In genomic region chr2:145380436-145381017, GRCh38 we compare ENCODE assay signal across 15 cellular contexts.
DNase-seq lines count a peak whose midpoint lies in the region; ATAC-seq and TF ChIP-seq lines count a peak whose summit lies in the region.
"Had no signal": no experiment of that assay in that cellular context is flagged by ENCODE, and none has a peak within 500 bp of the region (broad histone marks: within the 10 kb centered on the region; RNA-seq: fewer than 3 reads in every experiment).

No MANE protein-coding gene starts in this region.

- H3K4me1 ChIP-seq in SJCRH30 = peaks cover 27% of the 10 kb centered on the region
- H3K4me1 ChIP-seq: BLaER1 treated with 17β-estradiol and CSF1 and Interleukin-3, amounts not matched to agents 10 nM and 100 nM; Peyer's patch had no signal

- intact Hi-C loops in Right ventricle myocardium inferior (cut with DNase I) = no loop called here

- H3K9me3 ChIP-seq in SJCRH30 (replicated peaks) = no peaks in the 10 kb centered on the region
- H3K9me3 ChIP-seq: ovary, Peyer's patch, tibial nerve had no signal

- H3K4me3 ChIP-seq in SJCRH30 (peak overlapping the region; percentile 25), foreskin fibroblast (ENCODE audit: low read depth in 1 of 2, low read length in 2 of 2) (no peak overlapping the region)
- H3K4me3 ChIP-seq: BLaER1 treated with 17β-estradiol and CSF1 and Interleukin-3, amounts not matched to agents 10 nM and 100 nM; dorsolateral prefrontal cortex; ovary; Peyer's patch; tibial nerve had no signal

- peak overlapping the region; percentile 97 for H3K27ac ChIP-seq in SJCRH30
- H3K27ac ChIP-seq: BLaER1 treated with 17β-estradiol and CSF1 and Interleukin-3, amounts not matched to agents 10 nM and 100 nM; dorsolateral prefrontal cortex; ovary; Peyer's patch had no signal

- DNase-seq in A172 (ENCODE audit: low spot score) = peak; percentile 83
- DNase-seq in HCEC 1CT = peak; percentile 80
- DNase-seq in SJCRH30 = peak; percentile 92 to 99
- DNase-seq in foreskin fibroblast = peak; percentile 78 to 89
- DNase-seq in stimulated activated CD4-positive, alpha-beta T cell treated with anti-CD3 and anti-CD28 coated beads, Interleukin-15, amount 100 ng/mL, for 24 hours = no peak
- no peak for DNase-seq in Right ventricle myocardium inferior (ENCODE audit: missing footprints)
- DNase-seq: activated gamma-delta T cell treated with Interleukin-2 at 50 U/mL for 16 hours, dorsolateral prefrontal cortex, ovary, Peyer's patch had no signal

- no peaks in the 10 kb centered on the region for H3K36me3 ChIP-seq in SJCRH30
- H3K36me3 ChIP-seq: BLaER1 treated with 17β-estradiol and CSF1 and Interleukin-3, amounts not matched to agents 10 nM and 100 nM; ovary; Peyer's patch; tibial nerve had no signal

- ATAC-seq in Right ventricle myocardium inferior = no peak
- no peak for ATAC-seq in GM19351 (IDR thresholded peaks at IDR 0.05; ENCODE audit: unreplicated experiment)
- no peak for ATAC-seq in GM21423 (IDR thresholded peaks at IDR 0.05; ENCODE audit: unreplicated experiment)
- ATAC-seq: WTC11 had no signal

- no peak for TF ChIP-seq CTCF in foreskin fibroblast (IDR thresholded peaks at IDR 0.05; ENCODE audit: low read depth, low read length)

- no peaks in the 10 kb centered on the region for H3K27me3 ChIP-seq in SJCRH30
- H3K27me3 ChIP-seq: BLaER1 treated with 17β-estradiol and CSF1 and Interleukin-3, amounts not matched to agents 10 nM and 100 nM; dorsolateral prefrontal cortex; ovary; Peyer's patch; tibial nerve had no signal

Comparison
In these comparisons a context has a peak if more than half of its experiments do, and no peak if none do; other contexts are left out.
1. DNase-seq: peak in A172 (single experiment), HCEC 1CT (single experiment), SJCRH30 (2 of 2) and foreskin fibroblast (2 of 2); none in stimulated activated CD4-positive, alpha-beta T cell treated with anti-CD3 and anti-CD28 coated beads, Interleukin-15, amount 100 ng/mL, for 24 hours (single experiment) and Right ventricle myocardium inferior (single experiment).